ENCODE assay signal across 1 cellular context in the genomic region with DNA sequence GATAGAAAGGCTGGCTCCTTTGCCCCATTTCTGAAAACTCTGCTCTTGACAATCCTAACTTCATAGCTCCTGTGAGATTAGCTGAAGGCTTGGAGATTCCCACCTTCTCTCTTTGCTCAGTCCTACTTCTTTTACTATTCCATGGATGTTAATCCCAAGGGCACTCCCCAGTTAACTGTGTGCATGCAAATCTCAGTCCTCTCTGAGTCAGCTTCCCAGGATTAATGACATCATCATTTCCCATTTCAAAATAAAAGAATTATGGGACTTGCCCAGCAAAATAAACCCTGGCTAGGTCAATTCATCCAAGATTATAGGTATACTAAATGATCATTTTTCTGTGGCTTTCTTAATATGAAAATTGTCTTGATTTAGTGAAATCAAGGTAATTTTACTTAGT.
TF ChIP-seq lines count a peak whose summit lies in the region.

No MANE protein-coding gene starts in this region.

TF ChIP-seq in GM23338, 12 proteins besides CTCF, POLR2A, EP300 and RAD21 (continued from another document):
- TF ChIP-seq ZNF462 (CRISPR knock-in tag; IDR thresholded peaks at IDR 0.05) (no peak), JUNB (IDR thresholded peaks at IDR 0.05; ENCODE audit: unreplicated experiment) (no peak), EZH2phosphoT487 (IDR thresholded peaks at IDR 0.05; ENCODE audit: unreplicated experiment) (no peak), STAT1 (IDR thresholded peaks at IDR 0.05; ENCODE audit: unreplicated experiment) (no peak), EZH2 (IDR thresholded peaks at IDR 0.05; ENCODE audit: low read depth, unreplicated experiment) (no peak), POLR2AphosphoS5 (IDR thresholded peaks at IDR 0.05; ENCODE audit: low read depth) (no peak), NANOG (IDR thresholded peaks at IDR 0.05; ENCODE audit: borderline replicate concordance) (no peak)
- TF ChIP-seq, protein P1, sequence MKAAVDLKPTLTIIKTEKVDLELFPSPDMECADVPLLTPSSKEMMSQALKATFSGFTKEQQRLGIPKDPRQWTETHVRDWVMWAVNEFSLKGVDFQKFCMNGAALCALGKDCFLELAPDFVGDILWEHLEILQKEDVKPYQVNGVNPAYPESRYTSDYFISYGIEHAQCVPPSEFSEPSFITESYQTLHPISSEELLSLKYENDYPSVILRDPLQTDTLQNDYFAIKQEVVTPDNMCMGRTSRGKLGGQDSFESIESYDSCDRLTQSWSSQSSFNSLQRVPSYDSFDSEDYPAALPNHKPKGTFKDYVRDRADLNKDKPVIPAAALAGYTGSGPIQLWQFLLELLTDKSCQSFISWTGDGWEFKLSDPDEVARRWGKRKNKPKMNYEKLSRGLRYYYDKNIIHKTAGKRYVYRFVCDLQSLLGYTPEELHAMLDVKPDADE (IDR thresholded peaks at IDR 0.05), result no peak
TF ChIP-seq in GM23338: peak in this region for 0.
